Comparison of ENCODE assay signal across 1 cellular context in the genomic region with DNA sequence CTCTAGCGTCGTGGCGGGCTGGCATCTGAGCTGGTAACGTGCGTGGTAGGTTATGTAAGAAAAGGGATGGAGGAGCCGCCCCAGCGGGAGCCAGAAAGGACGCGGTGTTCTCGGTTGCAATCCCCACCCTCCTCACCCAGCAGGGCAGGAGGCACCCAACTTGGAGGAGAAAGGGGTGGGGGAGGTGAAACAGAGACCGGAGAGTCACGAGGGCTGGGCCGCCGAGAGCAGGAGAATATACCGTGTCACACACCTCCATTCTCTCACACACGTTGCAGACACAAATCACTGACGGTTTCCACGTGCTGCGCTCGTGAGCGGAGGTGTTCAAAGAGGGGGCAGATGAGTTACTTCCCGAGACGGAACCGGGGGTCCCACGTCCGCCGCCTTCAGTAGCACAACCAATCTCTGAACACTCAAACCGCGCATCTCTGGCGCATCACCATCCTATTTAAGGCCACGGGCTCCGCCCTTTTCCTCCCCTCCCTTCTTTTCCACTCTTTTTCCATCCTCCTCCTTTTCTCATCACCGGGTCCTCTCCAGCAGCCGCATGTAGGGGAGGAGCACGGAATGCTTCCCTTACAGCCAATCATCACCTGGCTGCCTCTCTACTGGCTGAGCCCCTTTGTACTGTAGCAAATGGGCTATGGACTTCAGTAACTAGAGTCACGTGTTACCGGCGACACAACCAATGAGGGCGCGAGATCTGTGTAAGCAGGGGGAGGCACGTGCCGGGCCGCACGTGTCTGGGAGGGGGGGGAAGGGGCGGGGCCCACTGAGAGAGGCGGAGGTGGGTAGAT.
A peak's percentile ranks its signal among the peaks of the same experiment; 100 is the strongest.
TF ChIP-seq lines count a peak whose summit lies in the region.

A gene with protein sequence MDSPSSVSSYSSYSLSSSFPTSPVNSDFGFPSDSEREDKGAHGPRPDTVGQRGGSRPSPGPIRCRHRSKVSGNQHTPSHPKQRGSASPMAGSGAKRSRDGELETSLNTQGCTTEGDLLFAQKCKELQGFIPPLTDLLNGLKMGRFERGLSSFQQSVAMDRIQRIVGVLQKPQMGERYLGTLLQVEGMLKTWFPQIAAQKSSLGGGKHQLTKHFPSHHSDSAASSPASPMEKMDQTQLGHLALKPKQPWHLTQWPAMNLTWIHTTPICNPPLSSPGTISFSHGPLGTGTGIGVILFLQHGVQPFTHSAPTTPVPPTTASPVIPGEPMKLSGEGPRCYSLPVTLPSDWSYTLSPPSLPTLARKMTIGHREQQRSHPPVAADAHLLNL (plus strand): TSS at position 797 of the 800 bp plus-strand sequence. CDS start 714 bp downstream, outside the sequence.

TF ChIP-seq in SK-N-SH, 30 proteins besides CTCF, POLR2A, EP300 and RAD21 (continued from another document):
- TF ChIP-seq, protein P1, sequence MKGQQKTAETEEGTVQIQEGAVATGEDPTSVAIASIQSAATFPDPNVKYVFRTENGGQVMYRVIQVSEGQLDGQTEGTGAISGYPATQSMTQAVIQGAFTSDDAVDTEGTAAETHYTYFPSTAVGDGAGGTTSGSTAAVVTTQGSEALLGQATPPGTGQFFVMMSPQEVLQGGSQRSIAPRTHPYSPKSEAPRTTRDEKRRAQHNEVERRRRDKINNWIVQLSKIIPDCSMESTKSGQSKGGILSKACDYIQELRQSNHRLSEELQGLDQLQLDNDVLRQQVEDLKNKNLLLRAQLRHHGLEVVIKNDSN (IDR thresholded peaks at IDR 0.05; ENCODE audit: borderline replicate concordance, low read depth) = peak; percentile 82
